12 cellular contexts compared by ENCODE assay signal in the genomic region with DNA sequence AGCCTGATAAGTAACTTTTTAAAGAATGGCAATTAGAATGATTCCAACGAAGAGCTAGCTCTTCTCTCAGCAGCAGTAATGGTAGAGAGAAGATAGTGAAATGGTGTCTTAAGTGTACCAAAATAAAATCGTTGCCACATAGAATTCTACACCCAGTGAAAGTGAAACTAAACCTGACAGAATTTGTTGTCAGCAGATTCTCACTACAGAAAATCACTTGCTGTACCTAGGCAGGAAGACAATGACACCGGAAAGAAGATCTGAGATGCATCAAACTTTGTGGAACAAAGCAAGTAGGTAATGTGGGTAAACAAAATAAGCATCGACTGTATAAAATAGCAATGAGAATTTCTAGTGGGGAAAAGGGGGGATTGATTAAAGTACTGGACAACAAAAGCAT. TPM values are rescaled to one million over a fixed set of nuclear protein-coding genes. Genes with fewer than 3 reads are reported as not detected.
DNase-seq lines count a peak whose midpoint lies in the region; ATAC-seq and TF ChIP-seq lines count a peak whose summit lies in the region.
"Had no signal": no experiment of that assay in that cellular context is flagged by ENCODE, and none has a peak within 500 bp of the region (broad histone marks: within the 10 kb centered on the region; RNA-seq: fewer than 3 reads in every experiment).

No MANE protein-coding gene starts in this region.

- no peaks in the 10 kb centered on the region for H3K36me3 ChIP-seq in OCI-LY7 (ENCODE audit: insufficient read depth, low read length)

- peaks cover 4% of the 10 kb centered on the region; the same call in 1 of the 2 replicates for H3K9me3 ChIP-seq in OCI-LY7 (ENCODE audit: low read length)

- H3K4me1 Mint-ChIP-seq in immature natural killer cell, result peaks cover 20 to 23% of the 10 kb centered on the region in 2 donors

- H3K79me2 ChIP-seq in OCI-LY7 (ENCODE audit: insufficient read depth, low read depth, low read length), result no peaks in the 10 kb centered on the region

- ATAC-seq in GM18909 (IDR thresholded peaks at IDR 0.05; ENCODE audit: poor library complexity, unreplicated experiment) (peak; percentile 46), GM21367 (IDR thresholded peaks at IDR 0.05; ENCODE audit: unreplicated experiment) (no peak), GM18868 (IDR thresholded peaks at IDR 0.05; ENCODE audit: unreplicated experiment) (no peak), HG03457 (IDR thresholded peaks at IDR 0.05; ENCODE audit: unreplicated experiment) (no peak)

- DNase-seq in CD1c-positive myeloid dendritic cell (ENCODE audit: extremely low spot score), result peak; percentile 10
- DNase-seq in OCI-LY7 (ENCODE audit: low spot score), result no peak
- DNase-seq in immature natural killer cell, result peak in 2 of 3 donors; percentile 25 to 35
- no peak for DNase-seq in GM10248 (ENCODE audit: extremely low spot score)
- DNase-seq: activated CD8-positive, alpha-beta memory T cell treated with anti-CD3 and anti-CD28 coated beads, Interleukin-2, amount 50 U/mL, for 4 hours; hypothalamus; NCI-H1092 treated with DMSO at 0.1 percent for 48 hours; SHP77 had no signal

- H3K27me3 Mint-ChIP-seq in immature natural killer cell (ENCODE audit: low read depth in 3 of 3), result peaks cover 0 to 5% (median 0%) of the 10 kb centered on the region in 3 donors

- CTCF ChIA-PET in OCI-LY7 (lab: Charles Lee; ENCODE audit: unreplicated experiment) (interaction anchor here (1.1 kb wide), 1 partner anchor 444 kb away, joined by 3 read pairs; no protein-coding TSS in a partner anchor), GM10248 (lab: Yijun Ruan, JAX) (interaction anchor here (0.9 to 2.2 kb wide), 7 partner anchors 12 to 1045 kb away, joined by 3 to 13 read pairs (median 3); no protein-coding TSS in a partner anchor)

- H3K27ac ChIP-seq in OCI-LY7 (ENCODE audit: low read depth, low read length, poor library complexity, severe bottlenecking), result no peak overlapping the region

- BruUV-seq in OCI-LY7 (replicated peaks; lab: Mats Ljungman, UMichigan), result no TSS peak

- H2AFZ ChIP-seq in OCI-LY7 (ENCODE audit: low read length), result peak overlapping the region; percentile 38; the same call in 1 of the 2 replicates

- peak overlapping the region; percentile 67 to 82 (median 76) for H3K4me3 Mint-ChIP-seq in immature natural killer cell

- peak overlapping the region; percentile 21; the same call in 1 of the 2 replicates for H3K4me2 ChIP-seq in OCI-LY7 (ENCODE audit: low read length)

- TF ChIP-seq CTCF in OCI-LY7 (conservative IDR thresholded peaks at IDR 0.05; ENCODE audit: low read length), result no peak
- no peak for TF ChIP-seq CTCF in GM10248 (IDR thresholded peaks at IDR 0.05; ENCODE audit: control extremely low read depth, extremely low read depth, low read depth, missing control alignments)

- no peak overlapping the region for H3K4me3 ChIP-seq in OCI-LY7 (ENCODE audit: low read depth, low read length, poor library complexity, severe bottlenecking)

- no peaks in the 10 kb centered on the region for H4K20me1 ChIP-seq in OCI-LY7 (ENCODE audit: insufficient read depth, low read length)

- H3K27ac Mint-ChIP-seq in immature natural killer cell, result peak overlapping the region; percentile 46 to 94 (median 79)

- no peaks in the 10 kb centered on the region for H3K4me1 ChIP-seq in OCI-LY7 (ENCODE audit: insufficient read depth, low read length, poor library complexity, severe bottlenecking)

- POLR2A ChIA-PET in OCI-LY7 (lab: Charles Lee) (interaction anchor here (1.0 kb wide), 1 partner anchor 1049 kb away, joined by 3 read pairs; no protein-coding TSS in a partner anchor), GM10248 (lab: Yijun Ruan, JAX) (no interaction called here)

- intact Hi-C loops in OCI-LY7 (cut with micrococcal nuclease; ENCODE audit: unreplicated experiment), result no loop called here

- no peaks in the 10 kb centered on the region for H3K36me3 Mint-ChIP-seq in immature natural killer cell

- peaks cover 0 to 6% (median 3%) of the 10 kb centered on the region in 6 donors for H3K9me3 Mint-ChIP-seq in immature natural killer cell

- H3K9me2 ChIP-seq in OCI-LY7 (ENCODE audit: insufficient read depth, low read length), result no peaks in the 10 kb centered on the region

RNA-seq across cellular contexts. Expression of gene EBF1, which starts 20.7 kb away (rescaled TPM):
- 20.3 and 26.3 TPM in 2 replicates for total RNA-seq in OCI-LY7 (2014; rRNA removed; shearing (Covaris generic))
- 43.1 and 47.1 TPM in 2 replicates for total RNA-seq in OCI-LY7 (2022)
- polyA plus RNA-seq in immature natural killer cell, result not detected

Comparison
In these comparisons a context has a peak if more than half of its experiments do, and no peak if none do; other contexts are left out.
1. DNase-seq: peak in CD1c-positive myeloid dendritic cell (single experiment) and immature natural killer cell (2 of 3); none in OCI-LY7 (single experiment) and GM10248 (single experiment).